Comparison of ENCODE assay signal across 19 cellular contexts in genomic region chr18:9746958-9747357, GRCh38.
"Had no signal": no experiment of that assay in that cellular context is flagged by ENCODE, and none has a peak within 500 bp of the region (broad histone marks: within the 10 kb centered on the region; RNA-seq: fewer than 3 reads in every experiment).

No MANE protein-coding gene starts in this region.

- DNase-seq: cerebellar nuclear complex; cortex of kidney; hypothalamus; kidney; left lung; mammary epithelial cell; natural killer cell; right lobe of liver; stimulated activated CD4-positive, alpha-beta T cell treated with anti-CD3 and anti-CD28 coated beads, Interleukin-2, amount 100 ng/mL, for 24 hours; stimulated activated CD4-positive, alpha-beta T cell treated with anti-CD3 and anti-CD28 coated beads, Interleukin-4, amount 100 ng/mL, for 24 hours; upper lobe of right lung; uterus had no signal

- H2AFZ ChIP-seq: parathyroid adenoma had no signal

- H3K36me3 ChIP-seq: left lung, right lobe of liver, thoracic aorta, tibial nerve, upper lobe of right lung, uterus had no signal

- H3K4me3 Mint-ChIP-seq: natural killer cell; stimulated activated effector memory CD8-positive, alpha-beta T cell treated with anti-CD3 and anti-CD28 coated beads, Interleukin-12 subunit alpha, Interleukin-12 subunit beta, amount 100 ng/mL, for 72 hours; stimulated activated naive CD8-positive, alpha-beta T cell treated with anti-CD3 and anti-CD28 coated beads, Interleukin-15, Interleukin-2, amounts not matched to agents 100 ng/mL and 50 ng/mL, for 24 hours had no signal

- H3K27ac ChIP-seq: left lung, parathyroid adenoma, right lobe of liver, thoracic aorta, tibial nerve, upper lobe of right lung, uterus had no signal

- H3K4me3 ChIP-seq: left lung, right lobe of liver, thoracic aorta, tibial nerve, upper lobe of right lung, uterus had no signal

- H3K27me3 ChIP-seq: left lung, right lobe of liver, tibial nerve, upper lobe of right lung, uterus had no signal

- H3K9me3 ChIP-seq: left lung, right lobe of liver, thoracic aorta, tibial nerve, upper lobe of right lung, uterus had no signal

- ATAC-seq: left lung; natural killer cell; right lobe of liver; stimulated activated effector memory CD8-positive, alpha-beta T cell treated with anti-CD3 and anti-CD28 coated beads, Interleukin-12 subunit alpha, Interleukin-12 subunit beta, amount 100 ng/mL, for 72 hours; upper lobe of right lung had no signal

- H3K27ac Mint-ChIP-seq: natural killer cell; progenitor cell of endocrine pancreas; stimulated activated effector memory CD8-positive, alpha-beta T cell treated with anti-CD3 and anti-CD28 coated beads, Interleukin-12 subunit alpha, Interleukin-12 subunit beta, amount 100 ng/mL, for 72 hours; stimulated activated naive CD8-positive, alpha-beta T cell treated with anti-CD3 and anti-CD28 coated beads, Interleukin-15, Interleukin-2, amounts not matched to agents 100 ng/mL and 50 ng/mL, for 24 hours had no signal

- H3K4me1 Mint-ChIP-seq: natural killer cell; stimulated activated effector memory CD8-positive, alpha-beta T cell treated with anti-CD3 and anti-CD28 coated beads, Interleukin-12 subunit alpha, Interleukin-12 subunit beta, amount 100 ng/mL, for 72 hours had no signal

- H3K9ac ChIP-seq: parathyroid adenoma had no signal

- FAIRE-seq: frontal cortex, kidney had no signal

- H3K9me3 Mint-ChIP-seq: natural killer cell; stimulated activated effector memory CD8-positive, alpha-beta T cell treated with anti-CD3 and anti-CD28 coated beads, Interleukin-12 subunit alpha, Interleukin-12 subunit beta, amount 100 ng/mL, for 72 hours; stimulated activated naive CD8-positive, alpha-beta T cell treated with anti-CD3 and anti-CD28 coated beads, Interleukin-15, Interleukin-2, amounts not matched to agents 100 ng/mL and 50 ng/mL, for 24 hours had no signal

- H3K36me3 Mint-ChIP-seq: natural killer cell; stimulated activated effector memory CD8-positive, alpha-beta T cell treated with anti-CD3 and anti-CD28 coated beads, Interleukin-12 subunit alpha, Interleukin-12 subunit beta, amount 100 ng/mL, for 72 hours had no signal

- H3K79me2 ChIP-seq: parathyroid adenoma had no signal
